Comparison of ENCODE assay signal across 21 cellular contexts in genomic region chr11:20626279-20626678, GRCh38. TPM values are rescaled to one million over a fixed set of nuclear protein-coding genes. Genes with fewer than 3 reads are reported as not detected.
DNase-seq lines count a peak whose midpoint lies in the region; ATAC-seq, FAIRE-seq and TF ChIP-seq lines count a peak whose summit lies in the region.
"Had no signal": no experiment of that assay in that cellular context is flagged by ENCODE, and none has a peak within 500 bp of the region (broad histone marks: within the 10 kb centered on the region; RNA-seq: fewer than 3 reads in every experiment).

No MANE protein-coding gene starts in this region.

- no peak overlapping the region for H2BK12ac ChIP-seq in H9 (ENCODE audit: insufficient read length, low read depth, low read length)

- H2AK5ac ChIP-seq in H9 (ENCODE audit: insufficient read length, low read length), result no peak overlapping the region

- no peaks in the 10 kb centered on the region for H3K79me2 ChIP-seq in MM.1S (ENCODE audit: low read length)
- H3K79me2 ChIP-seq in K562 (ENCODE audit: control insufficient read depth, insufficient read depth, low read length), result no peaks in the 10 kb centered on the region
- H3K79me2 ChIP-seq in H9 (ENCODE audit: insufficient read depth, low read length), result no peaks in the 10 kb centered on the region

- no peak overlapping the region for H2BK120ac ChIP-seq in H9 (ENCODE audit: low read depth, low read length, poor library complexity, severe bottlenecking)

- H3K9me3 ChIP-seq in BLaER1 (peaks cover 4% of the 10 kb centered on the region; the same call in 1 of the 2 replicates), MM.1S (replicated peaks; ENCODE audit: insufficient read depth, low read length) (no peaks in the 10 kb centered on the region), K562 (replicated peaks; ENCODE audit: control insufficient read depth, insufficient read depth, low read depth, low read length) (no peaks in the 10 kb centered on the region), H9 (ENCODE audit: control insufficient read depth, low read depth, low read length) (no peaks in the 10 kb centered on the region)
- H3K9me3 ChIP-seq in BLaER1 treated with 17β-estradiol and CSF1 and Interleukin-3, amounts not matched to agents 10 nM and 100 nM (replicated peaks in 1 of 11), result peaks cover 0 to 9% (median 0%) of the 10 kb centered on the region in 11 experiments; a peak in 1 of 22 replicates
- H3K9me3 ChIP-seq: A549, BE2C had no signal

- no peaks in the 10 kb centered on the region for H3K36me3 Mint-ChIP-seq in H9 (ENCODE audit: insufficient read depth in 1 of 3, low read depth in 3 of 3)
- H3K36me3 Mint-ChIP-seq: CD4-positive, CD25-positive, alpha-beta regulatory T cell had no signal

- no peak for FAIRE-seq in K562 (lab: Jason Lieb, UNC)
- FAIRE-seq: A549, GM12878, GM18507, H1, HepG2, HTR-8/SVneo had no signal

- 0 out of 2 replicates have a peak, but pooled peaks cover 9% of the 10 kb centered on the region for H3F3A ChIP-seq in MM.1S (ENCODE audit: insufficient read depth, low read length)

- H4K20me1 ChIP-seq in BLaER1 (no peaks in the 10 kb centered on the region), MM.1S (ENCODE audit: insufficient read depth, low read length) (no peaks in the 10 kb centered on the region), K562 (replicated peaks; ENCODE audit: control insufficient read depth, insufficient read depth, low read length) (no peaks in the 10 kb centered on the region), H9 (ENCODE audit: control insufficient read depth, insufficient read depth, insufficient read length) (no peaks in the 10 kb centered on the region)
- H4K20me1 ChIP-seq in BLaER1 treated with 17β-estradiol and CSF1 and Interleukin-3, amounts not matched to agents 10 nM and 100 nM, result no peaks in the 10 kb centered on the region

- no peaks in the 10 kb centered on the region for H3K27me3 ChIP-seq in BLaER1
- H3K27me3 ChIP-seq in BLaER1 treated with 17β-estradiol and CSF1 and Interleukin-3, amounts not matched to agents 10 nM and 100 nM, result no peaks in the 10 kb centered on the region
- no peaks in the 10 kb centered on the region for H3K27me3 ChIP-seq in MM.1S (replicated peaks; ENCODE audit: insufficient read depth, low read length)
- peaks cover 0 to 33% of the 10 kb centered on the region in 2 experiments; a peak in 2 of 5 replicates for H3K27me3 ChIP-seq in K562 (ENCODE audit: control insufficient read depth in 2 of 2, insufficient read depth in 2 of 2, low read length in 2 of 2)
- no peaks in the 10 kb centered on the region for H3K27me3 ChIP-seq in H9 (ENCODE audit: insufficient read depth, low read length)
- H3K27me3 ChIP-seq: BE2C had no signal

- no peak overlapping the region for H4K5ac ChIP-seq in H9 (ENCODE audit: insufficient read length, low read depth, low read length)

- no peaks in the 10 kb centered on the region for H3K79me1 ChIP-seq in H9 (ENCODE audit: insufficient read depth, low read depth, low read length, poor library complexity, severe bottlenecking)

- TF ChIP-seq EP300 in K562 (IDR thresholded peaks at IDR 0.05; ENCODE audit: low read length), result no peak

- no peak overlapping the region for H3K23ac ChIP-seq in H9 (ENCODE audit: insufficient read length, low read depth, low read length)

- H2AFZ ChIP-seq in MM.1S (ENCODE audit: low read length), result no peak overlapping the region
- no peak overlapping the region for H2AFZ ChIP-seq in K562 (ENCODE audit: low read depth, low read length)
- no peak overlapping the region for H2AFZ ChIP-seq in H9 (ENCODE audit: low read length)

- H3K56ac ChIP-seq in H9 (ENCODE audit: insufficient read length, low read depth, low read length), result no peak overlapping the region

- 0% methylated on average over 4 of the region's 4 CpGs for WGBS in K562 (ENCODE audit: insufficient coverage, low coverage, missing lambda C conversion rate)
- WGBS in H9 (ENCODE audit: extremely low coverage, insufficient read length, low lambda C conversion rate), result no CpG with 5 or more reads among the region's 4 CpGs

- H3K14ac ChIP-seq in H9 (ENCODE audit: insufficient read depth, low read length), result no peak overlapping the region

- no peak overlapping the region for H3K9ac ChIP-seq in BLaER1
- H3K9ac ChIP-seq in BLaER1 treated with 17β-estradiol and CSF1 and Interleukin-3, amounts not matched to agents 10 nM and 100 nM, result no peak overlapping the region
- H3K9ac ChIP-seq in MM.1S (ENCODE audit: low read length), result no peak overlapping the region
- no peak overlapping the region for H3K9ac ChIP-seq in K562 (ENCODE audit: insufficient read depth in 1 of 2, low read depth in 2 of 2, low read length in 2 of 2)
- no peak overlapping the region for H3K9ac ChIP-seq in H9 (ENCODE audit: extremely low read depth, insufficient read length, low read length)

- CTCF ChIA-PET in K562 (lab: Yijun Ruan, JAX; ENCODE audit: low intra/inter-chr PET ratio), result no interaction called here

- intact Hi-C loops in K562 (cut with micrococcal nuclease), result no loop called here

- peaks cover 23 to 24% of the 10 kb centered on the region in 2 experiments for H3K4me1 Mint-ChIP-seq in H9
- H3K4me1 Mint-ChIP-seq: CD4-positive, CD25-positive, alpha-beta regulatory T cell had no signal

- no peaks in the 10 kb centered on the region for H3K9me2 ChIP-seq in MM.1S (replicated peaks; ENCODE audit: insufficient read depth, low read length)

- no peaks in the 10 kb centered on the region for H3K9me1 ChIP-seq in K562 (ENCODE audit: control insufficient read depth, insufficient read depth, low read length)

- H3K4me2 ChIP-seq in BLaER1 (peak overlapping the region; percentile 35), MM.1S (ENCODE audit: low read depth, low read length) (peak overlapping the region; percentile 54; the same call in 1 of the 2 replicates), K562 (ENCODE audit: insufficient read depth, low read length) (no peak overlapping the region), H9 (ENCODE audit: insufficient read depth, insufficient read length, low read length) (no peak overlapping the region)
- peak overlapping the region in 6 of 11 experiments; percentile 4 to 39 (median 14); a peak in 6 of 22 replicates for H3K4me2 ChIP-seq in BLaER1 treated with 17β-estradiol and CSF1 and Interleukin-3, amounts not matched to agents 10 nM and 100 nM
- H3K4me2 ChIP-seq: A549 had no signal

- H3K4me1 ChIP-seq in BLaER1 (peaks cover 12% of the 10 kb centered on the region), MM.1S (ENCODE audit: low read length) (peaks cover 53% of the 10 kb centered on the region), K562 (replicated peaks in 1 of 2; ENCODE audit: control insufficient read depth in 2 of 2, insufficient read depth in 2 of 2, low read length in 2 of 2) (no peaks in the 10 kb centered on the region), H9 (ENCODE audit: insufficient read depth, low read length) (peaks cover 8% of the 10 kb centered on the region; the same call in 1 of the 2 replicates)
- peaks cover 0 to 11% (median 3%) of the 10 kb centered on the region in 10 experiments; a peak in 4 of 20 replicates for H3K4me1 ChIP-seq in BLaER1 treated with 17β-estradiol and CSF1 and Interleukin-3, amounts not matched to agents 10 nM and 100 nM
- H3K4me1 ChIP-seq: A549, BE2C had no signal

- H3K4ac ChIP-seq in H9 (ENCODE audit: low read depth, low read length), result no peak overlapping the region

- H2BK5ac ChIP-seq in H9 (ENCODE audit: insufficient read length, low read length), result no peak overlapping the region

- no peak for TF ChIP-seq RAD21 in K562 (CRISPR knock-in tag; conservative IDR thresholded peaks at IDR 0.05 in 1 of 2, IDR thresholded peaks at IDR 0.05 in 1 of 2)

- H2BK20ac ChIP-seq in H9 (ENCODE audit: low read depth, low read length, poor library complexity, severe bottlenecking), result no peak overlapping the region

- H4K8ac ChIP-seq in H9 (replicated peaks; ENCODE audit: insufficient read length, low read depth, low read length), result no peak overlapping the region

- no peaks in the 10 kb centered on the region for H3K36me3 ChIP-seq in BLaER1
- no peaks in the 10 kb centered on the region for H3K36me3 ChIP-seq in BLaER1 treated with 17β-estradiol and CSF1 and Interleukin-3, amounts not matched to agents 10 nM and 100 nM
- H3K36me3 ChIP-seq in MM.1S (replicated peaks; ENCODE audit: insufficient read depth, low read length), result no peaks in the 10 kb centered on the region
- no peaks in the 10 kb centered on the region for H3K36me3 ChIP-seq in K562 (ENCODE audit: control insufficient read depth, insufficient read depth, low read length)
- H3K36me3 ChIP-seq: BE2C had no signal

- no TSS peak for BruUV-seq in K562 (replicated peaks; lab: Mats Ljungman, UMichigan)

- no peak overlapping the region for H3T11ph ChIP-seq in H9 (ENCODE audit: low read length)

- H3K23me2 ChIP-seq in H9 (ENCODE audit: insufficient read length, low read depth, low read length, poor library complexity, severe bottlenecking), result no peaks in the 10 kb centered on the region

- no peak overlapping the region for H3K18ac ChIP-seq in H9 (ENCODE audit: insufficient read length, low read depth, low read length)

- no peak overlapping the region for H3K4me3 ChIP-seq in BLaER1
- no peak overlapping the region for H3K4me3 ChIP-seq in BLaER1 treated with 17β-estradiol and CSF1 and Interleukin-3, amounts not matched to agents 10 nM and 100 nM
- H3K4me3 ChIP-seq in MM.1S (ENCODE audit: low read length), result no peak overlapping the region
- no peak overlapping the region for H3K4me3 ChIP-seq in K562
- H3K4me3 ChIP-seq: A549, GM12878 had no signal

- no peaks in the 10 kb centered on the region; a peak in 1 of 5 replicates for H3K9me3 Mint-ChIP-seq in H9
- H3K9me3 Mint-ChIP-seq: CD4-positive, CD25-positive, alpha-beta regulatory T cell; HFFc6 had no signal

- DNase-seq in MM.1S (no peak), K562 (ENCODE audit: extremely low read depth in 1 of 4, low spot score in 3 of 4) (no peak), H9 (no peak)
- DNase-seq: BE2C; Calu3; CD4-positive, CD25-positive, alpha-beta regulatory T cell; DMS 273 treated with DMSO at 0.1 percent for 48 hours; DMS79; HCEC 1CT; HFFc6 had no signal

- TF ChIP-seq POLR2A in K562 (conservative IDR thresholded peaks at IDR 0.05), result no peak

- H3K4me3 Mint-ChIP-seq in H9, result no peak overlapping the region; a peak in 1 of 5 replicates
- H3K4me3 Mint-ChIP-seq: HFFc6 had no signal

- no peak overlapping the region for H3K27ac Mint-ChIP-seq in H9
- H3K27ac Mint-ChIP-seq: CD4-positive, CD25-positive, alpha-beta regulatory T cell; HFFc6 had no signal

- H4K91ac ChIP-seq in H9 (ENCODE audit: insufficient read length, low read depth, low read length), result no peak overlapping the region

- H3K27ac ChIP-seq in BLaER1 (no peak overlapping the region), MM.1S (ENCODE audit: low read length) (no peak overlapping the region), K562 (ENCODE audit: extremely low read depth, low read depth, low read length) (no peak overlapping the region), H9 (ENCODE audit: insufficient read length, low read depth, low read length) (no peak overlapping the region)
- H3K27ac ChIP-seq in BLaER1 treated with 17β-estradiol and CSF1 and Interleukin-3, amounts not matched to agents 10 nM and 100 nM, result no peak overlapping the region
- H3K27ac ChIP-seq: A549 had no signal

- POLR2A ChIA-PET in K562 (lab: Yijun Ruan, JAX), result no interaction called here

- peaks cover 10% of the 10 kb centered on the region; the same call in 1 of the 2 replicates for H3K27me3 Mint-ChIP-seq in H9 (ENCODE audit: low read depth)

- in situ Hi-C loops in K562 (cut with MboI), result loop anchor here (25.0 kb wide), 1 partner anchor 1686 kb away; no protein-coding TSS in a partner anchor

- H2BK15ac ChIP-seq in H9 (ENCODE audit: low read depth, low read length), result no peak overlapping the region

- TF ChIP-seq CTCF in MM.1S (IDR thresholded peaks at IDR 0.05; ENCODE audit: low read length), result no peak
- TF ChIP-seq CTCF in K562 (IDR thresholded peaks at IDR 0.05 in 2 of 3, conservative IDR thresholded peaks at IDR 0.05 in 1 of 3; ENCODE audit: insufficient read depth in 2 of 3, low read depth in 1 of 3, low read length in 3 of 3), result no peak
- no peak for TF ChIP-seq CTCF in H9 (conservative IDR thresholded peaks at IDR 0.05)

- ATAC-seq in K562, result no peak
- ATAC-seq in GM18517 (IDR thresholded peaks at IDR 0.05; ENCODE audit: unreplicated experiment), result no peak
- ATAC-seq: A549, GM12878, HepG2 had no signal

RNA-seq across cellular contexts. Expression of gene SLC6A5, which starts 26.9 kb away (rescaled TPM):
- total RNA-seq in K562 (2011; cell fraction: chromatin; rRNA removed; ENCODE audit: low replicate concordance), result 0.12 and 0.14 TPM in 2 replicates
- not detected in 2 replicates for total RNA-seq in K562 (2011; cell fraction: nucleolus; rRNA removed)
- 0.23 TPM in 1 of 2 replicates, not detected in the other for total RNA-seq in K562 (2011; cell fraction: nucleoplasm; rRNA removed)
- total RNA-seq in K562 (2014; rRNA removed) (not detected in 2 replicates), K562 (2014; rRNA removed; fragmentation: Illumina TruSeq; extraction: Trizol) (not detected in 2 replicates), K562 (2015; rRNA removed; fragmentation: Illumina TruSeq; extraction: Trizol) (not detected in 2 replicates), K562 (2021) (not detected in 2 replicates), H9 (2021) (not detected in 2 replicates)
- polyA plus RNA-seq in K562 (2011; rRNA removed) (0.01 and 0.08 TPM in 2 replicates), K562 (2014; fragmentation: Illumina TruSeq; extraction: Trizol) (not detected in 2 replicates), K562 (2014; fragmentation: Nextera tagmentation; extraction: Ambion mirVana) (not detected), K562 (2014; rRNA removed) (not detected in 2 replicates)
- 0.06 TPM in 1 of 2 replicates, not detected in the other for polyA plus RNA-seq in K562 (2011; cell fraction: cytosol; rRNA removed)
- 0.20 and 0.51 TPM in 2 replicates for polyA plus RNA-seq in K562 (2011; cell fraction: nucleus; rRNA removed)
- polyA plus RNA-seq in K562 (2012), result 0.03 TPM in 1 of 2 replicates, not detected in the other
- polyA minus RNA-seq in K562 (2011; rRNA and poly(A)+ RNA removed), result 0.06 and 0.21 TPM in 2 replicates
- polyA minus RNA-seq in K562 (2011; cell fraction: cytosol; rRNA and poly(A)+ RNA removed), result not detected in 2 replicates
- polyA minus RNA-seq in K562 (2011; cell fraction: nucleus; rRNA and poly(A)+ RNA removed), result 0.13 TPM in 1 of 2 replicates, not detected in the other
- total RNA-seq: Calu3; CD4-positive, CD25-positive, alpha-beta regulatory T cell; G401; GM12878; H1; HepG2; HFFc6 had no signal
- polyA plus RNA-seq: A549; AG04450; CD4-positive, CD25-positive, alpha-beta regulatory T cell; H1; HepG2 had no signal

RNA-seq across cellular contexts. Expression of gene NELL1, which starts 43.1 kb away (rescaled TPM):
- not detected in 2 replicates for total RNA-seq in K562 (2011; cell fraction: chromatin; rRNA removed; ENCODE audit: low replicate concordance)
- total RNA-seq in K562 (2011; cell fraction: nucleolus; rRNA removed), result not detected in 2 replicates
- total RNA-seq in K562 (2011; cell fraction: nucleoplasm; rRNA removed), result not detected in 2 replicates
- total RNA-seq in K562 (2014; rRNA removed) (not detected in 2 replicates), K562 (2014; rRNA removed; fragmentation: Illumina TruSeq; extraction: Trizol) (not detected in 2 replicates), K562 (2015; rRNA removed; fragmentation: Illumina TruSeq; extraction: Trizol) (not detected in 2 replicates), K562 (2021) (not detected in 2 replicates), H9 (2021) (0.09 and 0.22 TPM in 2 replicates)
- polyA plus RNA-seq in K562 (2011; rRNA removed) (not detected in 2 replicates), K562 (2014; fragmentation: Illumina TruSeq; extraction: Trizol) (not detected in 2 replicates), K562 (2014; fragmentation: Nextera tagmentation; extraction: Ambion mirVana) (not detected), K562 (2014; rRNA removed) (not detected in 2 replicates)
- polyA plus RNA-seq in K562 (2011; cell fraction: cytosol; rRNA removed), result not detected in 2 replicates
- not detected in 2 replicates for polyA plus RNA-seq in K562 (2011; cell fraction: nucleus; rRNA removed)
- not detected in 2 replicates for polyA plus RNA-seq in K562 (2012)
- not detected in 2 replicates for polyA minus RNA-seq in K562 (2011; rRNA and poly(A)+ RNA removed)
- not detected in 2 replicates for polyA minus RNA-seq in K562 (2011; cell fraction: cytosol; rRNA and poly(A)+ RNA removed)
- not detected in 2 replicates for polyA minus RNA-seq in K562 (2011; cell fraction: nucleus; rRNA and poly(A)+ RNA removed)
- total RNA-seq: Calu3; CD4-positive, CD25-positive, alpha-beta regulatory T cell; GM12878; H1; HepG2; HFFc6 had no signal
- polyA plus RNA-seq: A549; AG04450; CD4-positive, CD25-positive, alpha-beta regulatory T cell; HepG2 had no signal

Comparison
In these comparisons a context has a peak if more than half of its experiments do, and no peak if none do; other contexts are left out.
1. H3K4me2 ChIP-seq: peak in BLaER1 (single experiment), BLaER1 treated with 17β-estradiol and CSF1 and Interleukin-3, amounts not matched to agents 10 nM and 100 nM (6 of 11) and MM.1S (single experiment); none in K562 (single experiment) and H9 (single experiment).